8 cellular contexts compared by ENCODE assay signal in the genomic region with DNA sequence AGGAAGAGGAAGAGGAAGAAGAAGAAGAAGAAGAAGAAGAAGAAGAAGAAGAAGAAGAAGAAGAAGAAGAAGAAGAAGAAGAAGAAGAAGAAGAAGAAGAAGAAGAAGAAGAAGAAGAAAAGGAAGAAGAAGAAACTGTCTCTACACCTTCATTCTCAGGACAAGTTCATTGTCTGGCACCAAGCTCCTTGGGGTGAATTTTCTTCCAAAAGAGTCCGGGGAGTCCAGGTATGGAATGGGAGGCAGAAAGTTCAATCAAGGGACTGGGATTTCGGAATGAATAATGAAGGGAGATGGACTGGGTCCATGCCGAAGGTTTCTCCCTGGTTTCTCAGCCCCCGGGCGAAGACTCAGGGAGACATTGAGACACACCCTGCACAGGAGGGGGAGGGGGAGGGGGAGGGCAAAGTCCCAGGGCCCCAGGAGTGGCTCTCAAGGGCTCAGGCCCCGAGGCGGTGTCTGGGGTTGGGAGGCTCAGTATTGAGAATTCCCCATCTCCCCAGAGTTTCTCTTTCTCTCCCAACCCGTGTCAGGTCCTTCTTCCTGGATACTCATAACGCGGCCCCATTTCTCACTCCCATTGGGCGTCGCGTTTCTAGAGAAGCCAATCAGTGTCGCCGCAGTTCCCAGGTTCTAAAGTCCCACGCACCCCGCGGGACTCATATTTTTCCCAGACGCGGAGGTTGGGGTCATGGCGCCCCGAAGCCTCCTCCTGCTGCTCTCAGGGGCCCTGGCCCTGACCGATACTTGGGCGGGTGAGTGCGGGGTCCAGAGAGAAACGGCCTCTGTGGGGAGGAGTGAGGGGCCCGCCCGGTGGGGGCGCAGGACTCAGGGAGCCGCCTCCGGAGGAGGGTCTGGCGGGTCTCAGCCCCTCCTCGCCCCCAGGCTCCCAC. TPM values are rescaled to one million over a fixed set of nuclear protein-coding genes. Genes with fewer than 3 reads are reported as not detected.
DNase-seq lines count a peak whose midpoint lies in the region; ATAC-seq and TF ChIP-seq lines count a peak whose summit lies in the region.

TSS of gene HLA-F (plus strand) at position 662 of the 893 bp plus-strand sequence. CDS start at position 692, 30 bp downstream.

- H3K4me1 ChIP-seq in Caco-2 (no peaks in the 10 kb centered on the region), upper lobe of left lung (peaks cover 18 to 22% (median 22%) of the 10 kb centered on the region in 4 donors)

- CTCF ChIA-PET in Caco-2 (lab: Charles Lee): no interaction called here

- no peaks in the 10 kb centered on the region for H3K27me3 ChIP-seq in Caco-2 (replicated peaks; ENCODE audit: control insufficient read depth, insufficient read depth, low read length)
- H3K27me3 ChIP-seq in upper lobe of left lung: no peaks in the 10 kb centered on the region

- H3K36me3 Mint-ChIP-seq in Caco-2 (ENCODE audit: insufficient read depth, unreplicated experiment) (no peaks in the 10 kb centered on the region), progenitor cell of endocrine pancreas (ENCODE audit: insufficient read depth) (no peaks in the 10 kb centered on the region)

- H3K27me3 Mint-ChIP-seq in Caco-2 (ENCODE audit: insufficient read depth, unreplicated experiment): peaks cover 11% of the 10 kb centered on the region
- peaks cover 68% of the 10 kb centered on the region for H3K27me3 Mint-ChIP-seq in progenitor cell of endocrine pancreas

- 4 to 7% methylated on average over 22 to 23 of the region's 33 CpGs for WGBS in upper lobe of left lung, 2 donors

- TF ChIP-seq CTCF in Caco-2 (IDR thresholded peaks at IDR 0.05; ENCODE audit: insufficient read depth in 1 of 2, low read depth in 1 of 2, low read length in 1 of 2, severe bottlenecking in 1 of 2, unreplicated experiment in 1 of 2): no peak
- no peak for TF ChIP-seq CTCF in progenitor cell of endocrine pancreas (IDR thresholded peaks at IDR 0.05; ENCODE audit: unreplicated experiment)
- TF ChIP-seq CTCF in upper lobe of left lung (IDR thresholded peaks at IDR 0.05): peak in 2 of 6 experiments; percentile 7 to 11

- no peak for TF ChIP-seq EP300 in upper lobe of left lung (IDR thresholded peaks at IDR 0.05)

- no peak within 1 kb of the TSS for H3K27ac Mint-ChIP-seq in Caco-2 (ENCODE audit: unreplicated experiment)
- no peak within 1 kb of the TSS for H3K27ac Mint-ChIP-seq in progenitor cell of endocrine pancreas

- peaks cover 7% of the 10 kb centered on the region for H3K4me1 Mint-ChIP-seq in Caco-2 (ENCODE audit: low read depth, unreplicated experiment)
- H3K4me1 Mint-ChIP-seq in progenitor cell of endocrine pancreas (ENCODE audit: low read depth): no peaks in the 10 kb centered on the region

- H3K4me3 ChIP-seq in Caco-2 (ENCODE audit: low read depth, low read length): peak within 1 kb of the TSS; percentile 34
- peak within 1 kb of the TSS; percentile 77 to 86 (median 82) for H3K4me3 ChIP-seq in upper lobe of left lung

- POLR2A ChIA-PET in Caco-2 (lab: Charles Lee): interaction anchor here (0.7 kb wide), 1 partner anchor 242 kb away, joined by 3 read pairs; no protein-coding TSS in a partner anchor

- peak; percentile 88 for ATAC-seq in GM21360 (IDR thresholded peaks at IDR 0.05; ENCODE audit: unreplicated experiment)
- peak; percentile 99 for ATAC-seq in left ventricle myocardium superior
- peak; percentile 97 to 98 for ATAC-seq in upper lobe of left lung (ENCODE audit: low FRiP score in 2 of 2)

- DNase-seq in Caco-2 (peak; percentile 56 to 76), HT1080 (ENCODE audit: low read depth) (peak; percentile 65), T follicular helper cell (ENCODE audit: low read depth) (peak; percentile 79), amniotic stem cell (lab: John Stamatoyannopoulos, UW) (peak; percentile 51), left ventricle myocardium superior (peak; percentile 86), progenitor cell of endocrine pancreas (ENCODE audit: low spot score, unreplicated experiment) (no peak), upper lobe of left lung (peak in 1 of 2 donors; percentile 94)

- H3K9me3 Mint-ChIP-seq in Caco-2 (ENCODE audit: unreplicated experiment): no peaks in the 10 kb centered on the region
- H3K9me3 Mint-ChIP-seq in progenitor cell of endocrine pancreas (ENCODE audit: low read depth): no peaks in the 10 kb centered on the region

- peak within 1 kb of the TSS; percentile 89 to 98 (median 97) for H3K27ac ChIP-seq in upper lobe of left lung

- H3K4me3 Mint-ChIP-seq in Caco-2 (ENCODE audit: unreplicated experiment) (peak within 1 kb of the TSS; percentile 68), progenitor cell of endocrine pancreas (ENCODE audit: low read depth) (peak within 1 kb of the TSS; percentile 65)

- peak in 3 of 4 donors; percentile 73 to 89 (median 84) for TF ChIP-seq POLR2A in upper lobe of left lung (IDR thresholded peaks at IDR 0.05)

- BruUV-seq in Caco-2 (replicated peaks; lab: Mats Ljungman, UMichigan): no TSS peak

- H3K36me3 ChIP-seq in Caco-2 (ENCODE audit: control insufficient read depth, insufficient read depth, low read length): no peaks in the 10 kb centered on the region
- peaks cover 0 to 38% (median 25%) of the 10 kb centered on the region in 4 donors for H3K36me3 ChIP-seq in upper lobe of left lung

- intact Hi-C loops in Caco-2 (cut with micrococcal nuclease; ENCODE audit: unreplicated experiment) (no loop called here), left ventricle myocardium superior (cut with micrococcal nuclease) (no loop called here)

- H3K9me3 ChIP-seq in Caco-2: no peaks in the 10 kb centered on the region
- H3K9me3 ChIP-seq in upper lobe of left lung: no peaks in the 10 kb centered on the region

RNA-seq across cellular contexts. Expression of gene HLA-F, which starts in this region (rescaled TPM):
- total RNA-seq in Caco-2 (2022) (4.4 and 4.7 TPM in 2 replicates), left ventricle myocardium superior (32.3 TPM), progenitor cell of endocrine pancreas (1.1 TPM in 1 of 2 replicates, not detected in the other), upper lobe of left lung (100 to 1,000 TPM; 163 to 418 (median 191) TPM)
- total RNA-seq in HT1080 (2014; rRNA removed; shearing (Covaris generic)): 0.40 and 0.90 TPM in 2 replicates
- polyA plus RNA-seq in HT1080 (2015; cell fraction: cytosol; rRNA removed): 2.4 and 2.6 TPM in 2 replicates
- 8.9 and 10.3 TPM in 2 replicates for polyA plus RNA-seq in HT1080 (2015; cell fraction: nucleus; rRNA removed)
